In genomic region chr11:75809991-75810390, GRCh38 we compare ENCODE assay signal across 17 cellular contexts.
"Had no signal": no experiment of that assay in that cellular context is flagged by ENCODE, and none has a peak within 500 bp of the region (broad histone marks: within the 10 kb centered on the region; RNA-seq: fewer than 3 reads in every experiment).

No MANE protein-coding gene starts in this region.

- H3K9me3 ChIP-seq: ascending aorta, breast epithelium, left ventricle myocardium inferior, right atrium auricular region had no signal

- H3K27ac Mint-ChIP-seq: activated CD4-positive, alpha-beta T cell treated with anti-CD3 and anti-CD28 coated beads, Interleukin-2, amount 10 ng/mL, durations not matched to agents 7 days and 5 days; activated naive CD8-positive, alpha-beta T cell treated with anti-CD3 and anti-CD28 coated beads, Interleukin-2, amount 50 U/mL, for 24 hours; natural killer cell had no signal

- DNase-seq: activated CD4-positive, alpha-beta T cell treated with anti-CD3 and anti-CD28 coated beads, Interleukin-2, amount 10 ng/mL, durations not matched to agents 7 days and 5 days; activated CD8-positive, alpha-beta memory T cell treated with anti-CD3 and anti-CD28 coated beads for 24 hours; activated naive CD8-positive, alpha-beta T cell treated with anti-CD3 and anti-CD28 coated beads, Interleukin-2, amount 50 U/mL, for 24 hours; cerebellar nuclear complex; effector memory CD4-positive, alpha-beta T cell; foreskin keratinocyte; glutamatergic neuron; left ventricle myocardium inferior; mesendoderm; natural killer cell; nucleus accumbens; stimulated activated CD4-positive, alpha-beta T cell treated with anti-CD3 and anti-CD28 coated beads, Interleukin-4, amount 100 ng/mL, for 1 hour; stimulated activated naive CD4-positive, alpha-beta T cell; trophoblast cell had no signal

- H3K36me3 Mint-ChIP-seq: natural killer cell had no signal

- H3K27ac ChIP-seq: ascending aorta, breast epithelium, foreskin keratinocyte, left ventricle myocardium inferior, right atrium auricular region had no signal

- H3K9me3 Mint-ChIP-seq: activated CD4-positive, alpha-beta T cell treated with anti-CD3 and anti-CD28 coated beads, Interleukin-2, amount 10 ng/mL, durations not matched to agents 7 days and 5 days; activated naive CD8-positive, alpha-beta T cell treated with anti-CD3 and anti-CD28 coated beads, Interleukin-2, amount 50 U/mL, for 24 hours; natural killer cell had no signal

- H3K4me3 ChIP-seq: ascending aorta, breast epithelium, left ventricle myocardium inferior, right atrium auricular region had no signal

- ATAC-seq: activated naive CD8-positive, alpha-beta T cell treated with anti-CD3 and anti-CD28 coated beads, Interleukin-2, amount 50 U/mL, for 24 hours; foreskin keratinocyte; natural killer cell had no signal

- H3K27me3 ChIP-seq: ascending aorta, breast epithelium, foreskin keratinocyte, right atrium auricular region had no signal

- H3K36me3 ChIP-seq: ascending aorta, breast epithelium, left ventricle myocardium inferior, right atrium auricular region had no signal

- H3K4me3 Mint-ChIP-seq: activated CD4-positive, alpha-beta T cell treated with anti-CD3 and anti-CD28 coated beads, Interleukin-2, amount 10 ng/mL, durations not matched to agents 7 days and 5 days; activated naive CD8-positive, alpha-beta T cell treated with anti-CD3 and anti-CD28 coated beads, Interleukin-2, amount 50 U/mL, for 24 hours; natural killer cell had no signal
